8 cellular contexts compared by ENCODE assay signal in the genomic region with DNA sequence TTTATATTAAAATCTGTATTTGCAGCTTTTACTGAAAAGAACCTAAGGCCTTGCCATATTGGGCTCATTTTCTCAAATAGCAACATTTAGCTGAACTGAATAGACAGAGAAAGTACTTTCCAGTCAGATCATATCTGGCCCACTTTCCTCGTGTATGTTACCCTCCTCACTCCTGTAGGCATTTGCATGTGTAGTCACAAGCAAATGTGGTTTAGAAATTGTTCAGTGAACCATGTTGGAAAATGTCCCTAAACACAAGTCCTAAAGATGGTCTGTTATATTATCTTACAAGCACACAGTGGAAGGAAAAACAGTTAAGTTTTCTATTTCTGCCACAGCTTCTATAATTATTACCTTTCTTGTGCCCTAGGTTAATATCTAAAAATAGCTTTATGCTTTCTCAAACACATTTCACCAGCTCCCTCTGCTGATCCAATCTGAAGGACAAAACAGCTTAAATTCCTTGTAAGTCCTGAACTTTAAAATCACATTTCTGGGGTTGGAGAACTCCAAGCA. TPM values are rescaled to one million over a fixed set of nuclear protein-coding genes. Genes with fewer than 3 reads are reported as not detected.
DNase-seq lines count a peak whose midpoint lies in the region; ATAC-seq and TF ChIP-seq lines count a peak whose summit lies in the region.

No MANE protein-coding gene starts in this region.

- H3K27me3 ChIP-seq in GM23338 (ENCODE audit: insufficient read depth) (no peaks in the 10 kb centered on the region), PC-3 (ENCODE audit: low read length) (peaks cover 21% of the 10 kb centered on the region)

- H3K79me2 ChIP-seq in GM23338 (replicated peaks; ENCODE audit: insufficient read depth), result no peaks in the 10 kb centered on the region
- no peaks in the 10 kb centered on the region for H3K79me2 ChIP-seq in PC-3 (ENCODE audit: low read length)

- H3K9me2 ChIP-seq in GM23338 (ENCODE audit: insufficient read depth) (peaks cover 15% of the 10 kb centered on the region), PC-3 (replicated peaks; ENCODE audit: low read length) (no peaks in the 10 kb centered on the region)

- no peaks in the 10 kb centered on the region for H4K20me1 ChIP-seq in GM23338 (replicated peaks; ENCODE audit: insufficient read depth)
- H4K20me1 ChIP-seq in PC-3 (ENCODE audit: low read length), result no peaks in the 10 kb centered on the region

- ATAC-seq in GM18517 (IDR thresholded peaks at IDR 0.05; ENCODE audit: unreplicated experiment), result peak; percentile 52
- no peak for ATAC-seq in GM23338
- peak; percentile 29; the same call in 1 of the 2 replicates for ATAC-seq in PC-3
- ATAC-seq in naive thymus-derived CD8-positive, alpha-beta T cell, result peak; percentile 5 to 8

- H3K4me3 Mint-ChIP-seq in GM23338, result no peak overlapping the region
- H3K4me3 Mint-ChIP-seq in naive thymus-derived CD8-positive, alpha-beta T cell, result peak overlapping the region in 8 of 10 donors; percentile 71 to 88 (median 80)

- no peak for TF ChIP-seq CTCF in GM23338 (conservative IDR thresholded peaks at IDR 0.05; ENCODE audit: low read depth in 2 of 2)
- TF ChIP-seq CTCF in PC-3 (conservative IDR thresholded peaks at IDR 0.05; ENCODE audit: low read depth, low read length), result no peak

- H3K27me3 Mint-ChIP-seq in GM23338 (ENCODE audit: insufficient read depth, low read depth, poor library complexity), result no peaks in the 10 kb centered on the region
- no peaks in the 10 kb centered on the region for H3K27me3 Mint-ChIP-seq in naive thymus-derived CD8-positive, alpha-beta T cell

- H2AFZ ChIP-seq in GM23338 (no peak overlapping the region), PC-3 (ENCODE audit: low read length) (peak overlapping the region; percentile 50)

- CTCF ChIA-PET in PC-3 (lab: Charles Lee), result interaction anchor here (0.5 to 1.5 kb wide), 22 partner anchors 13 to 1221 kb away, joined by 3 to 67 read pairs (median 4); a partner anchor contains a TSS

- no peak overlapping the region for H3K9ac ChIP-seq in PC-3 (ENCODE audit: low read length)

- no TSS peak for BruUV-seq in PC-3 (replicated peaks; lab: Mats Ljungman, UMichigan)

- H3K36me3 ChIP-seq in GM23338 (ENCODE audit: insufficient read depth) (no peaks in the 10 kb centered on the region), PC-3 (ENCODE audit: low read depth, low read length) (no peaks in the 10 kb centered on the region)

- H3K4me3 ChIP-seq in GM23338, result no peak overlapping the region
- H3K4me3 ChIP-seq in PC-3 (ENCODE audit: low read length), result no peak overlapping the region

- DNase-seq in GM23338 (ENCODE audit: low spot score), result no peak
- no peak for DNase-seq in PC-3
- DNase-seq in naive thymus-derived CD8-positive, alpha-beta T cell, result no peak
- no peak for DNase-seq in NCI-H82 treated with DMSO at 0.1 percent for 48 hours (lab: John Stamatoyannopoulos, UW; ENCODE audit: unreplicated experiment)
- no peak for DNase-seq in stimulated activated CD4-positive, alpha-beta T cell treated with anti-CD3 and anti-CD28 coated beads, Interleukin-15, amount 100 ng/mL, for 24 hours
- no peak for DNase-seq in NOMO-1 treated with DMSO at 0.1 percent for 48 hours (lab: John Stamatoyannopoulos, UW; ENCODE audit: unreplicated experiment)
- no peak for DNase-seq in SIG-M5 treated with dmso at 0.1 percent for 504 hours (lab: John Stamatoyannopoulos, UW; ENCODE audit: unreplicated experiment)

- peaks cover 8% of the 10 kb centered on the region; the same call in 1 of the 2 replicates for H3K4me1 ChIP-seq in GM23338 (ENCODE audit: insufficient read depth)
- peaks cover 6% of the 10 kb centered on the region for H3K4me1 ChIP-seq in PC-3 (ENCODE audit: insufficient read depth, low read length)

- 0 out of 3 replicates have a peak, but pooled peaks cover 3% of the 10 kb centered on the region for H3K36me3 Mint-ChIP-seq in GM23338 (ENCODE audit: low read depth)
- peaks cover 0 to 6% (median 4%) of the 10 kb centered on the region in 3 donors for H3K36me3 Mint-ChIP-seq in naive thymus-derived CD8-positive, alpha-beta T cell

- H3K4me2 ChIP-seq in GM23338, result no peak overlapping the region
- H3K4me2 ChIP-seq in PC-3 (ENCODE audit: low read length), result peak overlapping the region; percentile 69

- no peak overlapping the region for H3K27ac ChIP-seq in GM23338 (ENCODE audit: low read depth)
- no peak overlapping the region for H3K27ac ChIP-seq in PC-3 (ENCODE audit: low read length)

- H3K4me1 Mint-ChIP-seq in GM23338, result peaks cover 17% of the 10 kb centered on the region
- peaks cover 3 to 25% (median 22%) of the 10 kb centered on the region in 4 donors for H3K4me1 Mint-ChIP-seq in naive thymus-derived CD8-positive, alpha-beta T cell

- POLR2A ChIA-PET in PC-3 (lab: Charles Lee; ENCODE audit: unreplicated experiment), result interaction anchor here (0.6 to 1.1 kb wide), 5 partner anchors 44 to 426 kb away, joined by 3 to 5 read pairs (median 5); no protein-coding TSS in a partner anchor
- POLR2A ChIA-PET in naive thymus-derived CD8-positive, alpha-beta T cell (lab: Charles Lee), result interaction anchor here (0.7 to 1.3 kb wide), 4 partner anchors 172 to 1420 kb away, joined by 3 to 6 read pairs (median 4); a partner anchor contains a TSS

- intact Hi-C loops in PC-3 (cut with micrococcal nuclease), result loop anchor here (1.0 to 10.0 kb wide), 3 partner anchors 68 to 346 kb away; no protein-coding TSS in a partner anchor

- no peaks in the 10 kb centered on the region for H3K9me3 ChIP-seq in PC-3 (ENCODE audit: low read length)

- H3K9me3 Mint-ChIP-seq in GM23338, result no peaks in the 10 kb centered on the region
- H3K9me3 Mint-ChIP-seq in naive thymus-derived CD8-positive, alpha-beta T cell, result no peaks in the 10 kb centered on the region

- H3K27ac Mint-ChIP-seq in GM23338, result peak overlapping the region; percentile 57; the same call in 1 of the 2 replicates
- peak overlapping the region; percentile 78 to 95 (median 90) for H3K27ac Mint-ChIP-seq in naive thymus-derived CD8-positive, alpha-beta T cell

- H3F3A ChIP-seq in GM23338 (replicated peaks; ENCODE audit: low read depth), result no peaks in the 10 kb centered on the region
- H3F3A ChIP-seq in PC-3 (ENCODE audit: low read length, unreplicated experiment), result no peaks in the 10 kb centered on the region

TF ChIP-seq in GM23338, 12 proteins besides CTCF, POLR2A, EP300 and RAD21 (continues in another document):
- no peak for TF ChIP-seq POLR2AphosphoS5 (IDR thresholded peaks at IDR 0.05; ENCODE audit: low read depth)
- TF ChIP-seq CREB1 (CRISPR knock-in tag; IDR thresholded peaks at IDR 0.05; ENCODE audit: low read depth), result no peak
- TF ChIP-seq, protein P1, sequence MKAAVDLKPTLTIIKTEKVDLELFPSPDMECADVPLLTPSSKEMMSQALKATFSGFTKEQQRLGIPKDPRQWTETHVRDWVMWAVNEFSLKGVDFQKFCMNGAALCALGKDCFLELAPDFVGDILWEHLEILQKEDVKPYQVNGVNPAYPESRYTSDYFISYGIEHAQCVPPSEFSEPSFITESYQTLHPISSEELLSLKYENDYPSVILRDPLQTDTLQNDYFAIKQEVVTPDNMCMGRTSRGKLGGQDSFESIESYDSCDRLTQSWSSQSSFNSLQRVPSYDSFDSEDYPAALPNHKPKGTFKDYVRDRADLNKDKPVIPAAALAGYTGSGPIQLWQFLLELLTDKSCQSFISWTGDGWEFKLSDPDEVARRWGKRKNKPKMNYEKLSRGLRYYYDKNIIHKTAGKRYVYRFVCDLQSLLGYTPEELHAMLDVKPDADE (IDR thresholded peaks at IDR 0.05), result no peak
- TF ChIP-seq NANOG (IDR thresholded peaks at IDR 0.05; ENCODE audit: borderline replicate concordance), result no peak
- TF ChIP-seq STAT1 (IDR thresholded peaks at IDR 0.05; ENCODE audit: unreplicated experiment), result no peak
- no peak for TF ChIP-seq ZNF331 (CRISPR knock-in tag; IDR thresholded peaks at IDR 0.05; ENCODE audit: low read depth)

RNA-seq across cellular contexts. Expression of a gene that starts 0.6 kb away (rescaled TPM):
- total RNA-seq in GM23338 (2014; rRNA removed; shearing (Covaris generic)), result 1.0 and 3.4 TPM in 2 replicates
- 2.4 and 3.1 TPM in 2 replicates for polyA plus RNA-seq in GM23338 (2016; fragmentation: Nextera tagmentation; extraction: Ambion mirVana)
- 0.23 and 0.98 TPM in 2 replicates for total RNA-seq in PC-3 (2014; rRNA removed)
- total RNA-seq in naive thymus-derived CD8-positive, alpha-beta T cell, result 1 to 10 TPM; 3.9 to 4.8 TPM
- 1 to 10 TPM; 1.1 to 1.9 (median 1.8) TPM for polyA plus RNA-seq in naive thymus-derived CD8-positive, alpha-beta T cell
